In the genomic region with DNA sequence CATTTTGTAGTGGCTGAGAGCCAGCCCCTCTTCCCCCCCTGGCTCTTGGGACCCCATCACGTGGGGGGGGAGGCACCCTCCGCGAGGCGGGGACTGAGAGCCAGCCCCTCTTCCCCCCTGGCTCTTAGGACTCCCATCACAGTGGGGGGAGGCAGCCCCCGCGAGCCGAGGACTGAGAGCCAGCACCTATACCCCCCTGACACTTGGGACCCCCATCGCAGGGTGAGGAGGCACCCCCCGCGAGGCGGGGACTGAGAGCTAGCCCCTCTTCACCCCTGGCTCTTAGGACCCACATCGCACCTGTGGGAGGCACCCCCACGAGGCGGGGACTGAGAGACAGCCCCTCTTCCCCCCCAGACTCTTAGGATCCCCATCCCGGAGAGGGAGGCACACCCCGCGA, we compare ENCODE assay signal across 9 cellular contexts.
"Had no signal": no experiment of that assay in that cellular context is flagged by ENCODE, and none has a peak within 500 bp of the region (broad histone marks: within the 10 kb centered on the region; RNA-seq: fewer than 3 reads in every experiment).

No MANE protein-coding gene starts in this region.

- H3K4me3 Mint-ChIP-seq: HFFc6, IgD-negative memory B cell had no signal

- H3K27ac ChIP-seq: GM23248, HL-60 had no signal

- H3K4me1 Mint-ChIP-seq: IgD-negative memory B cell had no signal

- H3K36me3 Mint-ChIP-seq: IgD-negative memory B cell had no signal

- ATAC-seq: HCT116, HepG2 had no signal

- H3K4me1 ChIP-seq: HAP-1 had no signal

- H3K36me3 ChIP-seq: HAP-1 had no signal

- H3K27ac Mint-ChIP-seq: HFFc6, IgD-negative memory B cell had no signal

- H3K27me3 Mint-ChIP-seq: IgD-negative memory B cell had no signal

- H3K9me3 ChIP-seq: HAP-1 had no signal

- DNase-seq: GM23248, GOT3, H7, HFFc6 had no signal

- H3K4me3 ChIP-seq: GM23248, HAP-1 had no signal
